In the genomic region with DNA sequence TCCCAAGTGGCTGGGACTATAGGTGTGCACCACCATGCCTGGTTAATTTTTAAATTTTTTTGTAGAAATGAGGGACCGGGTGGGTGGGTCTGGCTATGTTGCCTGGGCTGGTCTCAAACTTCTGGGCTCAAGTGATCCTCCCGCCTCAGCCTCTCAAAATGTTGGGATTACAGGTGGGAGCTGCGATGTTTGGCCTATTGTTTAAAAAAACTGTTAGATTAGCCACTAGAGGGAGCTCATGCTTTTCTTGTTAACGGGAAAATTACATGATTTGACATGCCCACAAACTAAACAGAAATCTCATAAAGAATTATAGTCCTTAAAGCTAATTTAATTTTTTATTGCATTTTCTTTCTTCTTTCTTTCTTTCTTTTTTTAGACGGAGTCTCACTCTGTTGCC, we compare ENCODE assay signal across 8 cellular contexts. TPM values are rescaled to one million over a fixed set of nuclear protein-coding genes. Genes with fewer than 3 reads are reported as not detected.
DNase-seq lines count a peak whose midpoint lies in the region; ATAC-seq and TF ChIP-seq lines count a peak whose summit lies in the region.

No MANE protein-coding gene starts in this region.

- peaks cover under 1% of the 10 kb centered on the region for H3K36me3 Mint-ChIP-seq in activated T-cell treated with anti-CD3 and anti-CD28 coated beads, Interleukin-2, amount 50 U/mL, for 24 hours (ENCODE audit: low read depth)
- no peaks in the 10 kb centered on the region for H3K36me3 Mint-ChIP-seq in activated T-cell treated with anti-CD3 and anti-CD28 coated beads, Interleukin-2, amount 50 U/mL, for 72 hours (ENCODE audit: insufficient read depth in 2 of 2)

- no peak for ATAC-seq in activated T-cell treated with anti-CD3 and anti-CD28 coated beads, Interleukin-2, amount 50 U/mL, for 72 hours (replicated peaks in 1 of 2)
- no peak for ATAC-seq in HG03139 (IDR thresholded peaks at IDR 0.05; ENCODE audit: unreplicated experiment)

- TF ChIP-seq CTCF in fibroblast of mammary gland (conservative IDR thresholded peaks at IDR 0.05; ENCODE audit: control insufficient read depth, insufficient read depth, low read depth, low read length) = peak; percentile 55

- H3K9me3 Mint-ChIP-seq in activated T-cell treated with anti-CD3 and anti-CD28 coated beads, Interleukin-2, amount 50 U/mL, for 24 hours = no peaks in the 10 kb centered on the region
- H3K9me3 Mint-ChIP-seq in activated T-cell treated with anti-CD3 and anti-CD28 coated beads, Interleukin-2, amount 50 U/mL, for 72 hours = no peaks in the 10 kb centered on the region

- H3K27me3 Mint-ChIP-seq in activated T-cell treated with anti-CD3 and anti-CD28 coated beads, Interleukin-2, amount 50 U/mL, for 24 hours = no peaks in the 10 kb centered on the region
- H3K27me3 Mint-ChIP-seq in activated T-cell treated with anti-CD3 and anti-CD28 coated beads, Interleukin-2, amount 50 U/mL, for 72 hours (ENCODE audit: low read depth) = peaks cover 5% of the 10 kb centered on the region

- H3K4me3 ChIP-seq in fibroblast of mammary gland (ENCODE audit: control insufficient read depth, low read depth, low read length) = no peak overlapping the region

- intact Hi-C loops in posterior vena cava (cut with DNase I) = loop anchor here (5.0 kb wide), 2 partner anchors 72 to 77 kb away; a partner anchor contains a TSS

- no peak overlapping the region for H3K27ac Mint-ChIP-seq in activated T-cell treated with anti-CD3 and anti-CD28 coated beads, Interleukin-2, amount 50 U/mL, for 24 hours
- H3K27ac Mint-ChIP-seq in activated T-cell treated with anti-CD3 and anti-CD28 coated beads, Interleukin-2, amount 50 U/mL, for 72 hours = no peak overlapping the region

- peaks cover 7% of the 10 kb centered on the region for H3K4me1 Mint-ChIP-seq in activated T-cell treated with anti-CD3 and anti-CD28 coated beads, Interleukin-2, amount 50 U/mL, for 24 hours (ENCODE audit: low read depth)
- H3K4me1 Mint-ChIP-seq in activated T-cell treated with anti-CD3 and anti-CD28 coated beads, Interleukin-2, amount 50 U/mL, for 72 hours (ENCODE audit: low read depth) = no peaks in the 10 kb centered on the region

- peak; percentile 43 for DNase-seq in activated T-cell treated with anti-CD3 and anti-CD28 coated beads, Interleukin-2, amount 50 U/mL, for 24 hours
- DNase-seq in activated T-cell treated with anti-CD3 and anti-CD28 coated beads, Interleukin-2, amount 50 U/mL, for 72 hours = no peak
- DNase-seq in NAMALWA (ENCODE audit: low spot score) = peak; percentile 70
- DNase-seq in SK-N-DZ (ENCODE audit: low spot score) = peak; percentile 37
- DNase-seq in fibroblast of mammary gland (ENCODE audit: low read depth) = peak; percentile 66
- peak; percentile 76 for DNase-seq in pons (ENCODE audit: low spot score)
- DNase-seq in posterior vena cava (ENCODE audit: low spot score) = no peak

- no peak overlapping the region for H3K4me3 Mint-ChIP-seq in activated T-cell treated with anti-CD3 and anti-CD28 coated beads, Interleukin-2, amount 50 U/mL, for 24 hours
- H3K4me3 Mint-ChIP-seq in activated T-cell treated with anti-CD3 and anti-CD28 coated beads, Interleukin-2, amount 50 U/mL, for 72 hours = no peak overlapping the region

RNA-seq across cellular contexts. Expression of a gene that starts 5.0 kb away (rescaled TPM):
- total RNA-seq in activated T-cell treated with anti-CD3 and anti-CD28 coated beads, Interleukin-2, amount 50 U/mL, for 72 hours = 10 to 100 TPM; 42.4 to 46.4 TPM
- 44.7 and 45.7 TPM in 2 replicates for polyA plus RNA-seq in SK-N-DZ (2014; cell fraction: cytosol; rRNA removed)
- 31.2 and 43.5 TPM in 2 replicates for polyA plus RNA-seq in SK-N-DZ (2014; cell fraction: nucleus; rRNA removed)
- total RNA-seq in posterior vena cava = 10 to 100 TPM; 39.8 to 46.4 TPM

RNA-seq across cellular contexts. Expression of a gene that starts 11.6 kb away (rescaled TPM):
- 1 to 10 TPM in 1 of 2 donors, under 1 TPM in 1; 0.94 to 2.7 TPM for total RNA-seq in activated T-cell treated with anti-CD3 and anti-CD28 coated beads, Interleukin-2, amount 50 U/mL, for 72 hours
- polyA plus RNA-seq in SK-N-DZ (2014; cell fraction: cytosol; rRNA removed) = not detected in 2 replicates
- not detected in 2 replicates for polyA plus RNA-seq in SK-N-DZ (2014; cell fraction: nucleus; rRNA removed)
- total RNA-seq in posterior vena cava = 1 to 10 TPM in 1 of 2 donors, under 1 TPM in 1; 0.56 to 2.1 TPM

RNA-seq across cellular contexts. Expression of a gene that starts 27.6 kb away (rescaled TPM):
- 1 to 10 TPM in 1 of 2 donors, under 1 TPM in 1; 0.62 to 2.9 TPM for total RNA-seq in activated T-cell treated with anti-CD3 and anti-CD28 coated beads, Interleukin-2, amount 50 U/mL, for 72 hours
- not detected in 2 replicates for polyA plus RNA-seq in SK-N-DZ (2014; cell fraction: cytosol; rRNA removed)
- not detected in 2 replicates for polyA plus RNA-seq in SK-N-DZ (2014; cell fraction: nucleus; rRNA removed)
- under 1 TPM; 0.19 to 0.32 TPM for total RNA-seq in posterior vena cava

RNA-seq across cellular contexts. Expression of a gene that starts 40.1 kb away (rescaled TPM):
- under 1 TPM in 1 of 2 donors, not detected in 1; 0.19 TPM for total RNA-seq in activated T-cell treated with anti-CD3 and anti-CD28 coated beads, Interleukin-2, amount 50 U/mL, for 72 hours
- polyA plus RNA-seq in SK-N-DZ (2014; cell fraction: cytosol; rRNA removed) = not detected in 2 replicates
- polyA plus RNA-seq in SK-N-DZ (2014; cell fraction: nucleus; rRNA removed) = not detected in 2 replicates
- total RNA-seq in posterior vena cava = under 1 TPM in 1 of 2 donors, not detected in 1; 0.14 TPM

RNA-seq across cellular contexts. Expression of a gene that starts 54.9 kb away (rescaled TPM):
- 10 to 100 TPM; 22.4 to 31.6 TPM for total RNA-seq in activated T-cell treated with anti-CD3 and anti-CD28 coated beads, Interleukin-2, amount 50 U/mL, for 72 hours
- polyA plus RNA-seq in SK-N-DZ (2014; cell fraction: cytosol; rRNA removed) = 28.8 and 42.1 TPM in 2 replicates
- 12.2 and 42.3 TPM in 2 replicates for polyA plus RNA-seq in SK-N-DZ (2014; cell fraction: nucleus; rRNA removed)
- total RNA-seq in posterior vena cava = 10 to 100 TPM; 17.2 to 40.4 TPM

Comparison
In these comparisons a context has a peak if more than half of its experiments do, and no peak if none do; other contexts are left out.
1. DNase-seq: peak in activated T-cell treated with anti-CD3 and anti-CD28 coated beads, Interleukin-2, amount 50 U/mL, for 24 hours (single experiment), NAMALWA (single experiment), SK-N-DZ (single experiment), fibroblast of mammary gland (single experiment) and pons (single experiment); none in activated T-cell treated with anti-CD3 and anti-CD28 coated beads, Interleukin-2, amount 50 U/mL, for 72 hours (0 of 2) and posterior vena cava (single experiment).